Comparison of ENCODE assay signal across 1 cellular context in genomic region chr16:11613381-11614303, GRCh38.
TF ChIP-seq lines count a peak whose summit lies in the region.

No MANE protein-coding gene starts in this region.

TF ChIP-seq in K562, 482 proteins besides CTCF, POLR2A, EP300 and RAD21 (continued from another document and continues in another):
- no peak for TF ChIP-seq HOMEZ (CRISPR knock-in tag; IDR thresholded peaks at IDR 0.05)
- peak; percentile 63; the same call in 1 of the 2 replicates for TF ChIP-seq SP1 (CRISPR knock-in tag; IDR thresholded peaks at IDR 0.05)
- TF ChIP-seq ZNF121 (CRISPR knock-in tag; conservative IDR thresholded peaks at IDR 0.05) = peak; percentile 76; the same call in 1 of the 2 replicates
- TF ChIP-seq SLC30A9 (CRISPR knock-in tag; IDR thresholded peaks at IDR 0.05) = no peak
- TF ChIP-seq SAFB (IDR thresholded peaks at IDR 0.05; ENCODE audit: borderline replicate concordance, low read depth, low read length) = no peak
- peak; percentile 15; the same call in 1 of the 2 replicates for TF ChIP-seq TRIM28 (IDR thresholded peaks at IDR 0.05)
- TF ChIP-seq POLR2B (IDR thresholded peaks at IDR 0.05; ENCODE audit: low read depth, partially characterized antibody) = no peak
- TF ChIP-seq ZNF830 (CRISPR knock-in tag; IDR thresholded peaks at IDR 0.05) = no peak
- peak; percentile 28; the same call in 1 of the 2 replicates for TF ChIP-seq ZKSCAN1 (IDR thresholded peaks at IDR 0.05; ENCODE audit: low read depth, low read length)
- TF ChIP-seq COPS2 (conservative IDR thresholded peaks at IDR 0.05) = no peak
- TF ChIP-seq MCM7 (IDR thresholded peaks at IDR 0.05) = no peak
- 0 out of 2 replicates have a peak, but pooled peaks have one; percentile 11 for TF ChIP-seq ZBTB9 (CRISPR knock-in tag; IDR thresholded peaks at IDR 0.05)
- no peak for TF ChIP-seq BMI1 (IDR thresholded peaks at IDR 0.05; ENCODE audit: low read length)
- TF ChIP-seq AFF1 (IDR thresholded peaks at IDR 0.05; ENCODE audit: low read depth in 1 of 2, partially characterized antibody in 2 of 2) = peak in 1 of 2 experiments; percentile 78
- no peak for TF ChIP-seq CSDE1 (IDR thresholded peaks at IDR 0.05)
- no peak for TF ChIP-seq ARHGAP35 (IDR thresholded peaks at IDR 0.05; ENCODE audit: partially characterized antibody)
- peak; percentile 84 for TF ChIP-seq ARID1B (IDR thresholded peaks at IDR 0.05)
- TF ChIP-seq ZC3H11A (IDR thresholded peaks at IDR 0.05; ENCODE audit: low read depth, low read length) = no peak
- 0 out of 2 replicates have a peak, but pooled peaks have one; percentile 54 for TF ChIP-seq ZNF583 (CRISPR knock-in tag; IDR thresholded peaks at IDR 0.05)
- peak; percentile 76 for TF ChIP-seq CC2D1A (IDR thresholded peaks at IDR 0.05)
- peak; percentile 86 for TF ChIP-seq ZNF134 (CRISPR knock-in tag; conservative IDR thresholded peaks at IDR 0.05)
- TF ChIP-seq ZNF263 (CRISPR knock-in tag; IDR thresholded peaks at IDR 0.05; ENCODE audit: borderline replicate concordance) = peak; percentile 71; the same call in 1 of the 2 replicates
- no peak; the same call in 1 of the 2 replicates for TF ChIP-seq ZNF175 (CRISPR knock-in tag; IDR thresholded peaks at IDR 0.05; ENCODE audit: low read depth)
- TF ChIP-seq HOXB6 (CRISPR knock-in tag; IDR thresholded peaks at IDR 0.05; ENCODE audit: borderline replicate concordance) = no peak
- peak; percentile 21; the same call in 1 of the 2 replicates for TF ChIP-seq RREB1 (CRISPR knock-in tag; IDR thresholded peaks at IDR 0.05)
- TF ChIP-seq CUX1 (CRISPR knock-in tag; IDR thresholded peaks at IDR 0.05) = no peak
- peak; percentile 96 for TF ChIP-seq ETV1 (tag; conservative IDR thresholded peaks at IDR 0.05; ENCODE audit: low read depth)
- TF ChIP-seq ETV6 (IDR thresholded peaks at IDR 0.05; ENCODE audit: borderline replicate concordance in 1 of 2, low read depth in 2 of 2, low read length in 1 of 2) = peak; percentile 15 to 69; a peak in 2 of 4 replicates
- no peak for TF ChIP-seq ETV6 (CRISPR knock-in tag; IDR thresholded peaks at IDR 0.05; ENCODE audit: borderline replicate concordance)
- TF ChIP-seq TAF15 (IDR thresholded peaks at IDR 0.05; ENCODE audit: low read depth, low read length) = no peak
- peak; percentile 82; the same call in 1 of the 2 replicates for TF ChIP-seq HDGF (IDR thresholded peaks at IDR 0.05)
- peak; percentile 88 for TF ChIP-seq SMARCA4 (IDR thresholded peaks at IDR 0.05)
- TF ChIP-seq ZSCAN32 (CRISPR knock-in tag; IDR thresholded peaks at IDR 0.05) = peak; percentile 78
- no peak for TF ChIP-seq POLR2AphosphoS5 (IDR thresholded peaks at IDR 0.05; ENCODE audit: control insufficient read depth, insufficient read depth, low read depth, low read length)
- TF ChIP-seq USF2 (CRISPR knock-in tag; IDR thresholded peaks at IDR 0.05) = no peak
- no peak; the same call in 1 of the 2 replicates for TF ChIP-seq HLTF (IDR thresholded peaks at IDR 0.05)
- no peak for TF ChIP-seq TEAD2 (tag; IDR thresholded peaks at IDR 0.05)
- TF ChIP-seq ZZZ3 (IDR thresholded peaks at IDR 0.05) = no peak
- no peak for TF ChIP-seq KLF1 (tag; IDR thresholded peaks at IDR 0.05)
- no peak for TF ChIP-seq PRPF4 (IDR thresholded peaks at IDR 0.05; ENCODE audit: insufficient read depth, low read depth, low read length, poor library complexity, severe bottlenecking)
- TF ChIP-seq SUPT5H (IDR thresholded peaks at IDR 0.05) = no peak
- TF ChIP-seq MBD1 (CRISPR knock-in tag; IDR thresholded peaks at IDR 0.05) = no peak
- TF ChIP-seq SNAPC5 (CRISPR knock-in tag; IDR thresholded peaks at IDR 0.05) = no peak
- TF ChIP-seq THRAP3 (IDR thresholded peaks at IDR 0.05; ENCODE audit: borderline replicate concordance) = no peak
